Comparison of ENCODE assay signal across 1 cellular context in genomic region chr15:40846846-40847224, GRCh38.
TF ChIP-seq lines count a peak whose summit lies in the region.

No MANE protein-coding gene starts in this region.

TF ChIP-seq in HepG2, 621 proteins besides CTCF, POLR2A, EP300 and RAD21:
- TF ChIP-seq GRHL1 (CRISPR knock-in tag; conservative IDR thresholded peaks at IDR 0.05) (no peak), ZBTB26 (CRISPR knock-in tag; IDR thresholded peaks at IDR 0.05; ENCODE audit: borderline replicate concordance) (peak; percentile 67; the same call in 1 of the 2 replicates), SALL2 (CRISPR knock-in tag; IDR thresholded peaks at IDR 0.05) (no peak), PRDM10 (CRISPR knock-in tag; IDR thresholded peaks at IDR 0.05; ENCODE audit: low read depth) (0 out of 2 replicates have a peak, but pooled peaks have one; percentile 12), TEF (CRISPR knock-in tag; IDR thresholded peaks at IDR 0.05) (no peak), ZHX1 (CRISPR knock-in tag; IDR thresholded peaks at IDR 0.05; ENCODE audit: low read depth) (no peak), ATF7 (IDR thresholded peaks at IDR 0.05) (no peak), ATF7 (CRISPR knock-in tag; IDR thresholded peaks at IDR 0.05) (no peak)
TF ChIP-seq in HepG2: peak in this region for 2.
